ENCODE assay signal across 10 cellular contexts in genomic region chr9:76624381-76625048, GRCh38.
DNase-seq lines count a peak whose midpoint lies in the region; ATAC-seq and TF ChIP-seq lines count a peak whose summit lies in the region.
"Had no signal": no experiment of that assay in that cellular context is flagged by ENCODE, and none has a peak within 500 bp of the region (broad histone marks: within the 10 kb centered on the region; RNA-seq: fewer than 3 reads in every experiment).

No MANE protein-coding gene starts in this region.

- no peak overlapping the region for H3K14ac ChIP-seq in IMR-90 (replicated peaks; ENCODE audit: low read depth, low read length)

- POLR2A ChIA-PET in IMR-90 (lab: Charles Lee; ENCODE audit: unreplicated experiment): no interaction called here

- intact Hi-C loops in IMR-90 (cut with micrococcal nuclease): no loop called here

- H3K9me3 ChIP-seq in IMR-90 (ENCODE audit: control insufficient read depth, insufficient read depth, low read length): no peaks in the 10 kb centered on the region
- H3K9me3 ChIP-seq: ovary, vagina had no signal

- no peak overlapping the region for H3K27ac ChIP-seq in IMR-90 (ENCODE audit: insufficient read depth, low read length)
- H3K27ac ChIP-seq: ovary, vagina had no signal

- no peaks in the 10 kb centered on the region; the same call in 1 of the 2 replicates for H3K27me3 ChIP-seq in IMR-90 (ENCODE audit: control insufficient read depth, insufficient read depth, low read length)
- H3K27me3 ChIP-seq: ovary, vagina had no signal

- no peak overlapping the region for H2AK5ac ChIP-seq in IMR-90 (ENCODE audit: low read depth, low read length)

- H4K20me1 ChIP-seq in IMR-90 (ENCODE audit: insufficient read depth, low read length): no peaks in the 10 kb centered on the region

- H3K36me3 Mint-ChIP-seq in T-helper 2 cell treated with Interferon-gamma antibody and Interleukin-4, amounts not matched to agents 5 μg/mL and 100 μg/mL, for 36 hours (ENCODE audit: low read depth): no peaks in the 10 kb centered on the region

- no CpG with 5 or more reads among the region's 5 CpGs for WGBS in IMR-90 (ENCODE audit: extremely low coverage in 2 of 2, insufficient read length in 1 of 2), 2 experiments

- no peak overlapping the region for H3K27ac Mint-ChIP-seq in T-helper 2 cell treated with Interferon-gamma antibody and Interleukin-4, amounts not matched to agents 5 μg/mL and 100 μg/mL, for 36 hours

- H3K27me3 Mint-ChIP-seq in T-helper 2 cell treated with Interferon-gamma antibody and Interleukin-4, amounts not matched to agents 5 μg/mL and 100 μg/mL, for 36 hours (ENCODE audit: low read depth): peaks cover 43% of the 10 kb centered on the region

- 0 out of 2 replicates have a peak overlapping the region, but pooled peaks have one; percentile 56 for H3K23ac ChIP-seq in IMR-90 (ENCODE audit: low read depth, low read length)

- H3K4ac ChIP-seq in IMR-90 (ENCODE audit: low read depth, low read length): no peak overlapping the region

- no peak overlapping the region for H3K9ac ChIP-seq in IMR-90 (ENCODE audit: low read depth, low read length)

- H4K5ac ChIP-seq in IMR-90 (ENCODE audit: low read depth, low read length): no peak overlapping the region

- H2BK120ac ChIP-seq in IMR-90 (ENCODE audit: low read depth, low read length): no peak overlapping the region

- no peak overlapping the region for H3K4me3 ChIP-seq in IMR-90 (ENCODE audit: insufficient read depth, low read depth, low read length)
- H3K4me3 ChIP-seq: ovary, vagina had no signal

- H3K4me3 Mint-ChIP-seq in T-helper 2 cell treated with Interferon-gamma antibody and Interleukin-4, amounts not matched to agents 5 μg/mL and 100 μg/mL, for 36 hours: no peak overlapping the region

- H4K91ac ChIP-seq in IMR-90 (ENCODE audit: insufficient read depth, low read depth, low read length): no peak overlapping the region

- H4K8ac ChIP-seq in IMR-90 (ENCODE audit: low read depth in 2 of 2, low read length in 2 of 2): no peak overlapping the region

- no peaks in the 10 kb centered on the region for H3K4me1 ChIP-seq in IMR-90 (ENCODE audit: control insufficient read depth, insufficient read depth, low read length)
- H3K4me1 ChIP-seq: vagina had no signal

- in situ Hi-C loops in IMR-90 (cut with MboI; ENCODE audit: low sequenced_read_pairs): no loop called here

- no peak overlapping the region for H3K56ac ChIP-seq in IMR-90 (ENCODE audit: extremely low read depth, insufficient read depth, low read length)

- DNase-seq in GM10266 (ENCODE audit: extremely low spot score) (peak; percentile 12), IMR-90 (no peak), NOMO-1 treated with dmso at 0.1 percent for 144 hours (lab: John Stamatoyannopoulos, UW; ENCODE audit: unreplicated experiment) (no peak), NCI-H510A (lab: John Stamatoyannopoulos, UW) (no peak), NCI-H1105 treated with DMSO at 0.1 percent for 48 hours (lab: John Stamatoyannopoulos, UW) (no peak)
- DNase-seq in T-helper 2 cell treated with Interferon-gamma antibody and Interleukin-4, amounts not matched to agents 5 μg/mL and 100 μg/mL, for 36 hours (ENCODE audit: low spot score): no peak
- DNase-seq: ovary had no signal

- no peak for TF ChIP-seq RAD21 in IMR-90 (IDR thresholded peaks at IDR 0.05; ENCODE audit: low read length)

- H2BK15ac ChIP-seq in IMR-90 (ENCODE audit: low read depth, low read length): no peak overlapping the region

- no peaks in the 10 kb centered on the region for H3K79me1 ChIP-seq in IMR-90 (ENCODE audit: low read depth in 1 of 2, low read length in 2 of 2)

- H2BK5ac ChIP-seq in IMR-90 (ENCODE audit: low read depth, low read length, poor library complexity, severe bottlenecking): no peak overlapping the region

- CTCF ChIA-PET in IMR-90 (lab: Yijun Ruan, JAX): interaction anchor here (0.6 to 0.7 kb wide), 2 partner anchors 17 to 25 kb away, joined by 3 to 4 read pairs; no protein-coding TSS in a partner anchor

- no peaks in the 10 kb centered on the region for H3K36me3 ChIP-seq in IMR-90 (ENCODE audit: control insufficient read depth, insufficient read depth, low read length)
- H3K36me3 ChIP-seq: ovary, vagina had no signal

- TF ChIP-seq CTCF in GM10266 (IDR thresholded peaks at IDR 0.05; ENCODE audit: control insufficient read depth, insufficient read depth, low read depth, missing control alignments) (no peak), IMR-90 (conservative IDR thresholded peaks at IDR 0.05; ENCODE audit: low read depth, low read length) (no peak)

- no peak overlapping the region for H2BK20ac ChIP-seq in IMR-90 (ENCODE audit: low read depth, low read length)

- no peaks in the 10 kb centered on the region for H3K9me3 Mint-ChIP-seq in T-helper 2 cell treated with Interferon-gamma antibody and Interleukin-4, amounts not matched to agents 5 μg/mL and 100 μg/mL, for 36 hours

- dilution Hi-C loops in IMR-90 (cut with HindIII; ENCODE audit: low sequenced_read_pairs, unreplicated experiment): no loop called here

- H2AK9ac ChIP-seq in IMR-90 (replicated peaks; ENCODE audit: low read depth, low read length, poor library complexity): no peak overlapping the region

- peaks cover 5% of the 10 kb centered on the region for H3K4me1 Mint-ChIP-seq in T-helper 2 cell treated with Interferon-gamma antibody and Interleukin-4, amounts not matched to agents 5 μg/mL and 100 μg/mL, for 36 hours (ENCODE audit: low read depth)

- no peak overlapping the region for H2AFZ ChIP-seq in IMR-90 (replicated peaks; ENCODE audit: low read length, poor library complexity)

- peak overlapping the region; percentile 36; the same call in 1 of the 2 replicates for H3K4me2 ChIP-seq in IMR-90 (ENCODE audit: low read depth, low read length)

- peak; percentile 91 for ATAC-seq in GM19438 (IDR thresholded peaks at IDR 0.05; ENCODE audit: low read depth, unreplicated experiment)
- ATAC-seq in HG02884 (IDR thresholded peaks at IDR 0.05; ENCODE audit: unreplicated experiment): peak; percentile 84
- ATAC-seq in IMR-90 (ENCODE audit: low read depth): peak; percentile 32

- no peak for TF ChIP-seq POLR2A in IMR-90 (IDR thresholded peaks at IDR 0.05; ENCODE audit: low read depth, low read length)

- BruUV-seq in IMR-90 (replicated peaks; lab: Mats Ljungman, UMichigan): no TSS peak

- no peak overlapping the region for H3K18ac ChIP-seq in IMR-90 (ENCODE audit: low read depth, low read length)

- no peaks in the 10 kb centered on the region for H3K9me1 ChIP-seq in IMR-90 (ENCODE audit: insufficient read depth, low read length)

TF ChIP-seq in IMR-90, 13 proteins besides CTCF, POLR2A, EP300 and RAD21:
- TF ChIP-seq SMC3 (IDR thresholded peaks at IDR 0.05; ENCODE audit: low read depth, low read length) (no peak), MAZ (IDR thresholded peaks at IDR 0.05; ENCODE audit: borderline replicate concordance, low read depth, low read length) (no peak), MXI1 (IDR thresholded peaks at IDR 0.05; ENCODE audit: borderline replicate concordance, low read depth, low read length) (no peak), FOS (IDR thresholded peaks at IDR 0.05; ENCODE audit: low read depth, low read length) (no peak), RCOR1 (IDR thresholded peaks at IDR 0.05; ENCODE audit: insufficient replicate concordance, low read length) (no peak), RFX5 (IDR thresholded peaks at IDR 0.05; ENCODE audit: low read depth, low read length) (no peak), CEBPB (IDR thresholded peaks at IDR 0.05; ENCODE audit: low read depth, low read length) (no peak), ELK1 (IDR thresholded peaks at IDR 0.05; ENCODE audit: borderline replicate concordance, low read depth, low read length) (no peak), CHD1 (IDR thresholded peaks at IDR 0.05; ENCODE audit: low read depth, low read length) (no peak), MAFK (IDR thresholded peaks at IDR 0.05; ENCODE audit: low read depth, low read length) (no peak), BHLHE40 (IDR thresholded peaks at IDR 0.05; ENCODE audit: low read depth, low read length) (no peak), NFE2L2 (IDR thresholded peaks at IDR 0.05; ENCODE audit: low read depth, low read length) (no peak), USF2 (IDR thresholded peaks at IDR 0.05; ENCODE audit: low read depth, low read length) (no peak)

Comparison
In these comparisons a context has a peak if more than half of its experiments do, and no peak if none do; other contexts are left out.
1. ATAC-seq: peak in every context shown above with its lines; median percentile 91 in GM19438; 84 in HG02884; 32 in IMR-90.